In the genomic region with DNA sequence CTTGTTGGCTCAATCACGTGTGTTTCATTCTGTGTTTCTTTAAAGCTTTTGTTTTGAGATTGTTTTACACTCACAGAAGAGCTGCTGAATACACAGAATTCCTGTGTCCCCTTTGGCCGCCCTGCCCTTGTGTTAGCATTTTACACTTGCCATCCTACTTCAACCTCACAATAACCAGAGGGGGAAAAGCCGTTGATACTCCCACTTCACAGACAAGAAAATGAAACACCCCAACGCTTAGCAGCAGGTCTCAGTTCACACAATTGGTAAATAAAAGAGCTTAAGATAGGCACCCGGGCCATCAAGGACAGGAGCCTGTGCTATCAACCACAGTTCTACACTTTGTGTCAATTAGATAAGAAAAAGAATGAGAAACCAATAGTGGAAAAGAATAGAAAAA, we compare ENCODE assay signal across 21 cellular contexts.
"Had no signal": no experiment of that assay in that cellular context is flagged by ENCODE, and none has a peak within 500 bp of the region (broad histone marks: within the 10 kb centered on the region; RNA-seq: fewer than 3 reads in every experiment).

No MANE protein-coding gene starts in this region.

- H3K36me3 Mint-ChIP-seq: activated naive CD4-positive, alpha-beta T cell treated with anti-CD3 and anti-CD28 coated beads, Interleukin-2, amount 50 U/mL, for 72 hours; naive B cell had no signal

- H3K4me3 Mint-ChIP-seq: activated CD8-positive, alpha-beta T cell treated with anti-CD3 and anti-CD28 coated beads, Interleukin-2, amount 10 ng/mL, durations not matched to agents 7 days and 5 days; activated T-helper 1 cell treated with anti-CD3 and anti-CD28 coated beads, Interleukin-12 subunit alpha, Interleukin-12 subunit beta, Interleukin-2, Interleukin-4 antibody, amounts not matched to agents 30 ng/mL and 10 ng/mL and 1 ng/mL, durations not matched to agents 14 hours and 24 hours and 36 hours; naive B cell had no signal

- H3K9me3 Mint-ChIP-seq: activated naive CD4-positive, alpha-beta T cell treated with anti-CD3 and anti-CD28 coated beads, Interleukin-2, amount 50 U/mL, for 72 hours; activated T-helper 1 cell treated with anti-CD3 and anti-CD28 coated beads, Interleukin-12 subunit alpha, Interleukin-12 subunit beta, Interleukin-2, Interleukin-4 antibody, amounts not matched to agents 30 ng/mL and 10 ng/mL and 1 ng/mL, durations not matched to agents 14 hours and 24 hours and 36 hours; naive B cell had no signal

- H3K36me3 ChIP-seq: brain microvascular endothelial cell, thoracic aorta, upper lobe of left lung had no signal

- H3K27ac Mint-ChIP-seq: activated CD8-positive, alpha-beta T cell treated with anti-CD3 and anti-CD28 coated beads, Interleukin-2, amount 10 ng/mL, durations not matched to agents 7 days and 5 days; activated naive CD4-positive, alpha-beta T cell treated with anti-CD3 and anti-CD28 coated beads, Interleukin-2, amount 50 U/mL, for 72 hours; activated T-helper 1 cell treated with anti-CD3 and anti-CD28 coated beads, Interleukin-12 subunit alpha, Interleukin-12 subunit beta, Interleukin-2, Interleukin-4 antibody, amounts not matched to agents 30 ng/mL and 10 ng/mL and 1 ng/mL, durations not matched to agents 14 hours and 24 hours and 36 hours had no signal

- H3K27ac ChIP-seq: brain microvascular endothelial cell, thoracic aorta, upper lobe of left lung had no signal

- H3K4me2 ChIP-seq: smooth muscle cell had no signal

- H3K4me1 Mint-ChIP-seq: naive B cell had no signal

- H3K4me3 ChIP-seq: smooth muscle cell, thoracic aorta, upper lobe of left lung had no signal

- DNase-seq: activated CD4-positive, alpha-beta T cell treated with anti-CD3 and anti-CD28 coated beads for 1 hour; activated CD4-positive, alpha-beta T cell treated with anti-CD3 and anti-CD28 coated beads, Interleukin-2, amount 50 U/mL, for 1 hour; activated CD8-positive, alpha-beta T cell treated with anti-CD3 and anti-CD28 coated beads, Interleukin-2, amount 10 ng/mL, durations not matched to agents 7 days and 5 days; activated gamma-delta T cell treated with Interleukin-2 at 50 U/mL for 16 hours; aorta; brain microvascular endothelial cell; central memory CD4-positive, alpha-beta T cell; dermis blood vessel endothelial cell; effector CD8-positive, alpha-beta T cell; glutamatergic neuron; hippocampal formation; left cardiac atrium; naive B cell; stimulated activated CD4-positive, alpha-beta T cell treated with anti-CD3 and anti-CD28 coated beads, Interleukin-15, amount 100 ng/mL, for 24 hours; stimulated activated naive CD4-positive, alpha-beta T cell; upper lobe of left lung had no signal

- H3K4me1 ChIP-seq: upper lobe of left lung had no signal

- H3K9me3 ChIP-seq: thoracic aorta, upper lobe of left lung had no signal

- H3K27me3 ChIP-seq: brain microvascular endothelial cell, upper lobe of left lung had no signal

- ATAC-seq: activated CD8-positive, alpha-beta T cell treated with anti-CD3 and anti-CD28 coated beads, Interleukin-2, amount 10 ng/mL, durations not matched to agents 7 days and 5 days; activated naive CD4-positive, alpha-beta T cell treated with anti-CD3 and anti-CD28 coated beads, Interleukin-2, amount 50 U/mL, for 72 hours; left cardiac atrium; sciatic nerve had no signal
